Comparison of ENCODE assay signal across 11 cellular contexts in the genomic region with DNA sequence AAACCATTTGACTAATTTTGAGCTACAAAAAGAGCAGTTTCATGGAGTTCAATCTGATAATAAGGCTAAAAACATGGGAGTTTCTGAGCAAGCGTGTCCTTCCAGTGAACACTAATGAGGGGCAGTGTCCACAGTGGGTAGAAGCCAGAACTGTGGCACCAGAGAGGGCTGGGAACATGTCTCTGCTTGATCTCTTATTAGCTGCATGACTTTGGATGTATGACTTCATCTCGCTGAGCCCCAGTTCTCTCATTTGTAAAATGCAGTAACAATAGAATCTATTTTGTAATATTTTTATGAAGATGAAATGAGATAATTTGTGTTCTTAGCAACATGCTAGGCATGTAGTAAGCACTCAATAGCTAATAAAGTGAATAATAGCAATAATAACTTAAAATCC.
"Had no signal": no experiment of that assay in that cellular context is flagged by ENCODE, and none has a peak within 500 bp of the region (broad histone marks: within the 10 kb centered on the region; RNA-seq: fewer than 3 reads in every experiment).

No MANE protein-coding gene starts in this region.

- H3K9me3 ChIP-seq: HAP-1 had no signal

- H3K36me3 ChIP-seq: HAP-1 had no signal

- DNase-seq: GM23248, GOT3, H7, H9, HCEC 1CT, HFFc6 had no signal

- H3K4me2 ChIP-seq: GM23338 had no signal

- H3K4me3 ChIP-seq: GM23248, GM23338, HAP-1 had no signal

- H3K4me1 ChIP-seq: HAP-1 had no signal

- FAIRE-seq: H1, H54 had no signal

- ATAC-seq: GM23338, HCT116 had no signal

- H3K27ac ChIP-seq: GM23248 had no signal

- H2AFZ ChIP-seq: GM23248, GM23338 had no signal

- H3K9ac ChIP-seq: GM23248 had no signal
